In the genomic region with DNA sequence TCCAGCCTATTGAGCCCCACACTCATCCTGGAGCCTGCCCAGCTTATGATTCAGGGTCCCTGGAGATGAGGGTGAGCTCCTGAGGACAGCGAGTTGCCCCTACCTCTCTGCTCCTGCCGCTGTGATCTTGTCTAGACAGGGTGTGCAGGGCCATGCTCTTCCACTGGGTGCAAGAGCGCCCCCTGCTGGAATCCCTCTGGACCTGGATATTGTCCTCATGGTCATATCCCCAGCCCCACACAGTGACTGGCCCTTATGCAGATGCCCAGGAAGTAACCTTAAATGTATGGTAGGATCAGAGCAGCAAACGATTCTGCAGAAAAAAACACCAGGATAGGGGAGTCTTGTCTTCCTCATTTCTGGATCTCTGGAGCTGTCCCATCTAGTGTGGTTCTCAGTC, we compare ENCODE assay signal across 1 cellular context.
TF ChIP-seq lines count a peak whose summit lies in the region.

No MANE protein-coding gene starts in this region.

TF ChIP-seq in GM12878, 131 proteins besides CTCF, POLR2A, EP300 and RAD21:
- TF ChIP-seq SMC3 (IDR thresholded peaks at IDR 0.05; ENCODE audit: borderline replicate concordance, low read length) (peak; percentile 23; the same call in 1 of the 2 replicates), EED (IDR thresholded peaks at IDR 0.05; ENCODE audit: low read depth) (0 out of 2 replicates have a peak, but pooled peaks have one; percentile 17)
TF ChIP-seq in GM12878: peak in this region for 2; not testable (repeated sequence) for 129.
